In the genomic region with DNA sequence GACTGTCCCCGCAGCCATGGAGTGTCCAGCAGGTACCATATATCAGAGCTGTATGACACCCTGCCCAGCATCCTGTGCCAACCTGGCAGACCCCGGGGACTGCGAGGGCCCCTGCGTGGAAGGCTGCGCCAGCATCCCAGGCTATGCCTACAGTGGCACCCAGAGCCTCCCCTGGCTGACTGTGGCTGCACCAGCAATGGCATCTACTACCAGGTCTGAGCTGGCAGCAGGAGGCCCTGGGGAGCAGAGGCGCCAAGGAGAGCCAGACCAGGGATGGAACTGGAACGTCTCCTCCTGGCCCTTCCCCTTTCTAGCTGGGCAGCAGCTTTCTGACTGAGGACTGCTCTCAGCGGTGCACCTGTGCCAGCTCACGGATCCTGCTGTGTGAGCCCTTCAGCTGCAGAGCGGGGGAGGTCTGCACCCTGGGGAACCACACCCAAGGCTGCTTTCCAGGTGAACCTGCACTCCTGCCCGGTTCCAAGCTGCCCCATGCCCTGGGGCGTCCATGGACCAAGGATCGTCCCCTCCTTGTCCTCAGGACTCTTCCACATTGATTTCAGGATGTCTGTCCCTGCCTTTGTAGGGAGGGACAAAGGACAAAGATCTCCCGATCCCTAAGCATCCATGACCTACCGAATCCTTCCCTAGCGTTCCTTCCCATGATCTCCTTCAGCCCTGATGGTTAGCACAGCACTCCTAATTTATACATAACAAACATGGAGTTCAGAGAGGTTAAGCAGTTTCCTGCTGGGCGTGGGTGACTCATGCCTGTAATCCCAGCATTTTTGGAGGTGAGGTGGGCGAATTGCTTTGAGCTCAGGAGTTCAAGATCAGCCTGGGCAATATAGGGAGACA, we compare ENCODE assay signal across 2 cellular contexts.
TF ChIP-seq lines count a peak whose summit lies in the region.

No MANE protein-coding gene starts in this region.

TF ChIP-seq in IMR-90, 13 proteins besides CTCF, POLR2A, EP300 and RAD21:
- TF ChIP-seq RCOR1 (IDR thresholded peaks at IDR 0.05; ENCODE audit: insufficient replicate concordance, low read length), result no peak
- TF ChIP-seq, protein P1, sequence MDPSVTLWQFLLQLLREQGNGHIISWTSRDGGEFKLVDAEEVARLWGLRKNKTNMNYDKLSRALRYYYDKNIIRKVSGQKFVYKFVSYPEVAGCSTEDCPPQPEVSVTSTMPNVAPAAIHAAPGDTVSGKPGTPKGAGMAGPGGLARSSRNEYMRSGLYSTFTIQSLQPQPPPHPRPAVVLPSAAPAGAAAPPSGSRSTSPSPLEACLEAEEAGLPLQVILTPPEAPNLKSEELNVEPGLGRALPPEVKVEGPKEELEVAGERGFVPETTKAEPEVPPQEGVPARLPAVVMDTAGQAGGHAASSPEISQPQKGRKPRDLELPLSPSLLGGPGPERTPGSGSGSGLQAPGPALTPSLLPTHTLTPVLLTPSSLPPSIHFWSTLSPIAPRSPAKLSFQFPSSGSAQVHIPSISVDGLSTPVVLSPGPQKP (IDR thresholded peaks at IDR 0.05; ENCODE audit: borderline replicate concordance, low read depth, low read length), result no peak
- no peak for TF ChIP-seq CHD1 (IDR thresholded peaks at IDR 0.05; ENCODE audit: low read depth, low read length)
- peak; percentile 39; the same call in 1 of the 2 replicates for TF ChIP-seq FOS (IDR thresholded peaks at IDR 0.05; ENCODE audit: low read depth, low read length)
- TF ChIP-seq NFE2L2 (IDR thresholded peaks at IDR 0.05; ENCODE audit: low read depth, low read length), result no peak
TF ChIP-seq in IMR-90: peak in this region for 1.

TF ChIP-seq in HepG2, 621 proteins besides CTCF, POLR2A, EP300 and RAD21:
- no peak for TF ChIP-seq KLF11 (CRISPR knock-in tag; IDR thresholded peaks at IDR 0.05)
- peak; percentile 79 for TF ChIP-seq FOSL2 (CRISPR knock-in tag; IDR thresholded peaks at IDR 0.05)
- TF ChIP-seq HNRNPL (IDR thresholded peaks at IDR 0.05; ENCODE audit: low read depth, low read length), result 0 out of 2 replicates have a peak, but pooled peaks have one; percentile 30
- peak; percentile 57; the same call in 1 of the 2 replicates for TF ChIP-seq ZNF768 (CRISPR knock-in tag; IDR thresholded peaks at IDR 0.05)
